In the genomic region with DNA sequence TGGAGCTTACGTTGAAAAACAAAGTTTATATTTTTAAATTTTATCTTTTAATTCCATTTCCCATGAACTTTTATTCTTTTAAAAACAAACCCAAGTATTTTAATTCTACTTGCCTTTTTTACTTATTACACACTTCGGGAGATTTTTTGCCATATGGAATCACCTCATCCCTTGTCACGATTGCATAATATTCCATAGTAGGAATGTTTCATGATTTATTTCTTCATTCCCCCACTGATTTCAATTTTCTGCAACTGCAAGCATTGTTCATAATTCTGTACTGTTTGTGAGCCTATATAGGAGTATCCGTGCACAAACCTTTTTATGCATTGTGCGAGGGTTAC, we compare ENCODE assay signal across 8 cellular contexts. TPM values are rescaled to one million over a fixed set of nuclear protein-coding genes. Genes with fewer than 3 reads are reported as not detected.
A peak's percentile ranks its signal among the peaks of the same experiment; 100 is the strongest.
DNase-seq lines count a peak whose midpoint lies in the region; ATAC-seq, FAIRE-seq and TF ChIP-seq lines count a peak whose summit lies in the region.

No MANE protein-coding gene starts in this region.

- H4K91ac ChIP-seq in H1 (replicated peaks; ENCODE audit: insufficient read length, low read length) = no peak overlapping the region

- no peak overlapping the region for H3K4ac ChIP-seq in H1 (replicated peaks; ENCODE audit: insufficient read length, low read depth, low read length)

- no peak for TF ChIP-seq EP300 in H1 (IDR thresholded peaks at IDR 0.05; ENCODE audit: borderline replicate concordance in 1 of 2, low read depth in 2 of 2, low read length in 2 of 2)

- ATAC-seq in GM21390 (IDR thresholded peaks at IDR 0.05; ENCODE audit: unreplicated experiment) (no peak), HG02623 (IDR thresholded peaks at IDR 0.05; ENCODE audit: unreplicated experiment) (no peak)

- no peak for TF ChIP-seq POLR2A in H1 (IDR thresholded peaks at IDR 0.05; ENCODE audit: control extremely low read depth in 1 of 2, low read depth in 2 of 2, low read length in 2 of 2)

- H3K27ac Mint-ChIP-seq in neural progenitor cell = no peak overlapping the region

- peaks cover 6% of the 10 kb centered on the region for H3K23me2 ChIP-seq in H1 (ENCODE audit: low read depth, low read length)

- H3F3A ChIP-seq in neural progenitor cell (ENCODE audit: low read depth) = peaks cover 22% of the 10 kb centered on the region

- H3K4me1 Mint-ChIP-seq in neural progenitor cell = peaks cover 21% of the 10 kb centered on the region

- H3K79me2 ChIP-seq in H1 (ENCODE audit: control insufficient read depth in 1 of 2, insufficient read depth in 2 of 2, low read length in 2 of 2) = peaks cover 20 to 40% of the 10 kb centered on the region in 2 experiments
- peaks cover 41% of the 10 kb centered on the region for H3K79me2 ChIP-seq in neural progenitor cell (ENCODE audit: low read depth)

- H3K9me3 ChIP-seq in BLaER1 treated with 17β-estradiol and CSF1 and Interleukin-3, amounts not matched to agents 10 nM and 100 nM (replicated peaks in 1 of 11) = peaks cover 0 to 9% (median 0%) of the 10 kb centered on the region in 11 experiments; a peak in 2 of 22 replicates
- H3K9me3 ChIP-seq in NT2/D1 (ENCODE audit: insufficient read depth, low read length) (no peaks in the 10 kb centered on the region), H1 (ENCODE audit: insufficient read depth in 2 of 2, low read depth in 1 of 2, low read length in 1 of 2) (no peaks in the 10 kb centered on the region), neural progenitor cell (ENCODE audit: low read depth) (no peaks in the 10 kb centered on the region)

- H3K18ac ChIP-seq in H1 (ENCODE audit: extremely low read depth, low read length) = no peak overlapping the region; the same call in 1 of the 2 replicates

- peaks cover 0 to 9% (median 0%) of the 10 kb centered on the region in 11 experiments; a peak in 3 of 22 replicates for H3K36me3 ChIP-seq in BLaER1 treated with 17β-estradiol and CSF1 and Interleukin-3, amounts not matched to agents 10 nM and 100 nM
- H3K36me3 ChIP-seq in NT2/D1 (ENCODE audit: insufficient read depth, insufficient read length, low read length) (peaks cover 4% of the 10 kb centered on the region), H1 (ENCODE audit: control insufficient read depth in 2 of 4, insufficient read depth in 4 of 4, low read length in 3 of 4) (no peaks in the 10 kb centered on the region), neural progenitor cell (no peaks in the 10 kb centered on the region)

- peaks cover 18 to 27% (median 25%) of the 10 kb centered on the region in 10 experiments for H3K4me1 ChIP-seq in BLaER1 treated with 17β-estradiol and CSF1 and Interleukin-3, amounts not matched to agents 10 nM and 100 nM
- no peaks in the 10 kb centered on the region for H3K4me1 ChIP-seq in NT2/D1 (ENCODE audit: insufficient read depth, insufficient read length)
- H3K4me1 ChIP-seq in H1 (replicated peaks in 1 of 4; ENCODE audit: control insufficient read depth in 3 of 4, insufficient read depth in 4 of 4, low read length in 3 of 4) = no peaks in the 10 kb centered on the region; a peak in 2 of 7 replicates
- peaks cover 17% of the 10 kb centered on the region for H3K4me1 ChIP-seq in neural progenitor cell

- peak overlapping the region; percentile 44 to 96 (median 69) for H3K4me2 ChIP-seq in BLaER1 treated with 17β-estradiol and CSF1 and Interleukin-3, amounts not matched to agents 10 nM and 100 nM
- peak overlapping the region; percentile 65 to 87; a peak in 3 of 4 replicates for H3K4me2 ChIP-seq in H1 (ENCODE audit: insufficient read depth in 1 of 2, low read depth in 2 of 2, low read length in 2 of 2)
- H3K4me2 ChIP-seq in neural progenitor cell = peak overlapping the region; percentile 55

- TF ChIP-seq RAD21 in H1 (IDR thresholded peaks at IDR 0.05 in 1 of 2, conservative IDR thresholded peaks at IDR 0.05 in 1 of 2; ENCODE audit: low read depth in 2 of 2, low read length in 2 of 2) = no peak

- peak overlapping the region; percentile 99 for H3K4me3 Mint-ChIP-seq in neural progenitor cell

- H2BK15ac ChIP-seq in H1 (ENCODE audit: low read length) = no peak overlapping the region

- H2BK5ac ChIP-seq in H1 (ENCODE audit: low read depth, low read length) = no peak overlapping the region

- POLR2A ChIA-PET in H1 (lab: Charles Lee; ENCODE audit: partially characterized antibody) = interaction anchor here (0.8 to 1.0 kb wide), 2 partner anchors 12 to 42 kb away, joined by 3 read pairs; no protein-coding TSS in a partner anchor

- peak overlapping the region; percentile 71 to 99 (median 94) for H3K4me3 ChIP-seq in BLaER1 treated with 17β-estradiol and CSF1 and Interleukin-3, amounts not matched to agents 10 nM and 100 nM
- H3K4me3 ChIP-seq in NT2/D1 (ENCODE audit: insufficient read length, low read depth) = peak overlapping the region; percentile 97
- peak overlapping the region; percentile 44 to 95 (median 82) for H3K4me3 ChIP-seq in H1 (ENCODE audit: extremely low read depth in 1 of 4, insufficient read depth in 2 of 4, low read depth in 3 of 4, low read length in 4 of 4)
- peak overlapping the region; percentile 91 for H3K4me3 ChIP-seq in neural progenitor cell

- no peak overlapping the region for H2AK5ac ChIP-seq in H1 (ENCODE audit: low read depth, low read length)

- H3K9ac ChIP-seq in BLaER1 treated with 17β-estradiol and CSF1 and Interleukin-3, amounts not matched to agents 10 nM and 100 nM = peak overlapping the region; percentile 79 to 99 (median 99)
- H3K9ac ChIP-seq in NT2/D1 (ENCODE audit: insufficient read length, low read depth) (peak overlapping the region; percentile 51), H1 (replicated peaks in 1 of 4; ENCODE audit: extremely low read depth in 1 of 4, low read depth in 3 of 4, low read length in 3 of 4) (peak overlapping the region in 3 of 4 experiments; percentile 39 to 57 (median 53); a peak in 4 of 7 replicates), neural progenitor cell (no peak overlapping the region)

- DNase-seq in NT2/D1 (ENCODE audit: low read depth, low spot score) (no peak), H1 (ENCODE audit: low read depth in 1 of 2, low spot score in 2 of 2) (no peak), neural progenitor cell (ENCODE audit: low spot score) (no peak), amniotic stem cell (lab: John Stamatoyannopoulos, UW) (no peak), GM19238 (ENCODE audit: insufficient read length, low spot score) (no peak)

- H2BK20ac ChIP-seq in H1 (ENCODE audit: low read length) = no peak overlapping the region

- H4K5ac ChIP-seq in H1 (ENCODE audit: insufficient read length, low read depth, low read length) = peak overlapping the region; percentile 62

- peaks cover 2% of the 10 kb centered on the region for H3K27me3 Mint-ChIP-seq in neural progenitor cell (ENCODE audit: insufficient read depth, low read depth)

- peak overlapping the region; percentile 45; the same call in 1 of the 2 replicates for H2AFZ ChIP-seq in H1 (ENCODE audit: low read length)
- no peak overlapping the region for H2AFZ ChIP-seq in neural progenitor cell (replicated peaks)

- H4K20me1 ChIP-seq in BLaER1 treated with 17β-estradiol and CSF1 and Interleukin-3, amounts not matched to agents 10 nM and 100 nM = peaks cover 0 to 31% (median 15%) of the 10 kb centered on the region in 11 experiments; a peak in 11 of 22 replicates
- H4K20me1 ChIP-seq in H1 (replicated peaks in 1 of 2; ENCODE audit: control insufficient read depth in 1 of 2, insufficient read depth in 2 of 2, low read length in 2 of 2) (peaks cover 7 to 9% of the 10 kb centered on the region in 2 experiments), neural progenitor cell (ENCODE audit: low read depth) (peaks cover 34% of the 10 kb centered on the region)

- H3K27me3 ChIP-seq in BLaER1 treated with 17β-estradiol and CSF1 and Interleukin-3, amounts not matched to agents 10 nM and 100 nM = no peaks in the 10 kb centered on the region
- H3K27me3 ChIP-seq in NT2/D1 (ENCODE audit: insufficient read depth, insufficient read length) = no peaks in the 10 kb centered on the region
- H3K27me3 ChIP-seq in H1 (replicated peaks in 1 of 4; ENCODE audit: control insufficient read depth in 3 of 4, extremely low read depth in 1 of 4, insufficient read depth in 3 of 4, low read length in 3 of 4) = no peaks in the 10 kb centered on the region
- H3K27me3 ChIP-seq in neural progenitor cell = no peaks in the 10 kb centered on the region

- peaks cover 3% of the 10 kb centered on the region for H3K36me3 Mint-ChIP-seq in neural progenitor cell

- H3K79me1 ChIP-seq in H1 (ENCODE audit: low read depth, low read length) = peaks cover 3% of the 10 kb centered on the region; the same call in 1 of the 2 replicates

- H3K56ac ChIP-seq in H1 (replicated peaks; ENCODE audit: insufficient read length, low read depth, low read length) = peak overlapping the region; percentile 95

- H4K8ac ChIP-seq in H1 (ENCODE audit: extremely low read depth, insufficient read depth, low read length) = no peak overlapping the region

- TF ChIP-seq CTCF in H1 (IDR thresholded peaks at IDR 0.05; ENCODE audit: control extremely low read depth in 1 of 3, insufficient read depth in 1 of 3, low read depth in 1 of 3, low read length in 3 of 3) = no peak
- no peak for TF ChIP-seq CTCF in neural progenitor cell (IDR thresholded peaks at IDR 0.05)

- peak overlapping the region; percentile 79 for H2BK120ac ChIP-seq in H1 (replicated peaks; ENCODE audit: low read depth, low read length)

- CTCF ChIA-PET in H1 (lab: Charles Lee; ENCODE audit: partially characterized antibody) = interaction anchor here (0.9 to 1.8 kb wide), 3 partner anchors 12 to 43 kb away, joined by 3 to 6 read pairs (median 5); no protein-coding TSS in a partner anchor

- H3K23ac ChIP-seq in H1 (ENCODE audit: insufficient read length) = no peak overlapping the region

- 45% methylated on average over 5 of the region's 5 CpGs; no CpG with 5 or more reads in 1 of the 2 experiments for WGBS in H1 (ENCODE audit: extremely low coverage in 1 of 2, insufficient coverage in 1 of 2, insufficient read length in 1 of 2, insufficient replicate concordance in 2 of 2, low coverage in 1 of 2, low lambda C conversion rate in 2 of 2, missing lambda C conversion rate in 1 of 2), 2 experiments

- no peak overlapping the region for H2BK12ac ChIP-seq in H1 (ENCODE audit: low read depth, low read length)

- no peak overlapping the region for H3K14ac ChIP-seq in H1 (ENCODE audit: insufficient read length)

- no peak for FAIRE-seq in H1 (lab: Jason Lieb, UNC)

- H3K27ac ChIP-seq in BLaER1 treated with 17β-estradiol and CSF1 and Interleukin-3, amounts not matched to agents 10 nM and 100 nM = peak overlapping the region; percentile 65 to 99 (median 97); a peak in 21 of 22 replicates
- H3K27ac ChIP-seq in H1 (ENCODE audit: low read depth, low read length) = peak overlapping the region; percentile 55; the same call in 1 of the 2 replicates
- H3K27ac ChIP-seq in neural progenitor cell = no peak overlapping the region

- peaks cover 9% of the 10 kb centered on the region for H3K9me3 Mint-ChIP-seq in neural progenitor cell

RNA-seq across cellular contexts. Expression of a gene that starts 0.6 kb away (rescaled TPM):
- 71.8 and 74.6 TPM in 2 replicates for total RNA-seq in H1 (2021; fragmentation: NEBNext Ultra II Directional; extraction: Animal tissue kit (Norgen Biotek cat#: 25700))
- 38.1 and 42.9 TPM in 2 replicates for polyA plus RNA-seq in H1 (2011; rRNA removed)
- 52.2 TPM for polyA plus RNA-seq in H1 (2011; cell fraction: cytosol; rRNA removed)
- polyA plus RNA-seq in H1 (2011; cell fraction: nucleus; rRNA removed) = 67.4 TPM
- polyA plus RNA-seq in H1 (2012, experiment 1 of 2) = 30.1 to 51.5 TPM (median 43.0 TPM) in 4 replicates
- polyA plus RNA-seq in H1 (2012, experiment 2 of 2) = 2.4 TPM
- polyA plus RNA-seq in H1 (2013, experiment 1 of 2) = 67.8 TPM
- polyA plus RNA-seq in H1 (2013, experiment 2 of 2) = 60.3 TPM
- polyA minus RNA-seq in H1 (2011; rRNA and poly(A)+ RNA removed) = 64.8 and 91.5 TPM in 2 replicates
- 52.4 TPM for polyA minus RNA-seq in H1 (2011; cell fraction: cytosol; rRNA and poly(A)+ RNA removed)
- 170 TPM for polyA minus RNA-seq in H1 (2011; cell fraction: nucleus; rRNA and poly(A)+ RNA removed)
- 154 and 203 TPM in 2 replicates for total RNA-seq in neural progenitor cell (ENCODE audit: low replicate concordance)
